Comparison of ENCODE assay signal across 34 cellular contexts in the genomic region with DNA sequence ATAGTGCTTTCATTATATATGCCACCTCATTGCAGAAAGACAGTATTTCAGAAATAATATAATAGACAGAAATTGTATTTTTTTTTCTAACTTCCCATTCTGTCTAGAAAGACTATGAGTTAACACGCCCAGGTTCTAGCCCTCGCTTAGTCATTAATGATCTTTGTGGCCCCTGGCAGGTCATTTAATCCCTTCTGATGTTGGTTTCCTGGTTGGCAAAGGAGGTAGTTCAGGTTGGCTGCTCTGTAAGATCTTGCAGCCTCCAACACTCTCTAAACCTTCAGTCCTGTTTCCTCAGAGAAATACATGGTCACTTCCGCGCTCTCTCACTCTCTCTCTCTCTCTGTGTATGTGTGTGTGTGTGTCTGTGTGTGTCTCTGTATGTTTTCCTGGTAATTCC.
DNase-seq lines count a peak whose midpoint lies in the region; ATAC-seq and TF ChIP-seq lines count a peak whose summit lies in the region.
"Had no signal": no experiment of that assay in that cellular context is flagged by ENCODE, and none has a peak within 500 bp of the region (broad histone marks: within the 10 kb centered on the region; RNA-seq: fewer than 3 reads in every experiment).

No MANE protein-coding gene starts in this region.

- DNase-seq in NCI-H2196 (lab: John Stamatoyannopoulos, UW; ENCODE audit: unreplicated experiment), result peak; percentile 3
- DNase-seq in NCI-H2196 treated with DMSO at 0.1 percent for 48 hours (lab: John Stamatoyannopoulos, UW; ENCODE audit: unreplicated experiment), result no peak
- DNase-seq in body of pancreas, result no peak
- peak; percentile 77 for DNase-seq in kidney epithelial cell (ENCODE audit: low read depth)
- DNase-seq in stomach, result peak; percentile 45
- DNase-seq in SHP77 (lab: John Stamatoyannopoulos, UW), result no peak
- DNase-seq in effector memory CD8-positive, alpha-beta T cell, result no peak
- DNase-seq: activated CD4-positive, alpha-beta T cell treated with anti-CD3 and anti-CD28 coated beads for 4 hours; activated CD8-positive, alpha-beta T cell treated with anti-CD3 and anti-CD28 coated beads, Interleukin-2, amount 10 ng/mL, durations not matched to agents 7 days and 5 days; amniotic stem cell; brain microvascular endothelial cell; Caco-2; DMS79 treated with DMSO at 0.1 percent for 48 hours; GDM1; kidney; lower lobe of right lung; MM.1S; NCI-H2029; NCI-H226; ovary; retina; stimulated activated naive CD4-positive, alpha-beta T cell; T1000; upper lobe of right lung; WERI-Rb-1 had no signal

- peak overlapping the region in 1 of 4 donors; percentile 12 for H3K27ac ChIP-seq in body of pancreas
- peak overlapping the region in 1 of 5 donors; percentile 45 for H3K27ac ChIP-seq in stomach
- H3K27ac ChIP-seq: 22Rv1, brain microvascular endothelial cell, C4-2B, lower lobe of right lung, ovary, Peyer's patch, SJSA1, upper lobe of right lung, WERI-Rb-1 had no signal

- TF ChIP-seq POLR2A in body of pancreas (IDR thresholded peaks at IDR 0.05), result no peak
- no peak for TF ChIP-seq POLR2A in stomach (IDR thresholded peaks at IDR 0.05)

- H3K27me3 ChIP-seq in body of pancreas (no peaks in the 10 kb centered on the region), kidney epithelial cell (ENCODE audit: control insufficient read depth, insufficient read depth, low read length) (no peaks in the 10 kb centered on the region), stomach (peaks cover 0 to 2% (median 0%) of the 10 kb centered on the region in 3 donors)
- H3K27me3 ChIP-seq: brain microvascular endothelial cell, ovary, Peyer's patch, SJSA1, upper lobe of right lung had no signal

- H3K4me1 Mint-ChIP-seq in effector memory CD8-positive, alpha-beta T cell (ENCODE audit: low read depth in 2 of 2), result no peaks in the 10 kb centered on the region
- H3K4me1 Mint-ChIP-seq: activated naive CD4-positive, alpha-beta T cell treated with anti-CD3 and anti-CD28 coated beads, Interleukin-2, amount 50 U/mL, for 24 hours had no signal

- H3K27ac Mint-ChIP-seq in effector memory CD8-positive, alpha-beta T cell, result no peak overlapping the region
- H3K27ac Mint-ChIP-seq: activated CD8-positive, alpha-beta T cell treated with anti-CD3 and anti-CD28 coated beads, Interleukin-2, amount 10 ng/mL, durations not matched to agents 7 days and 5 days; activated naive CD4-positive, alpha-beta T cell treated with anti-CD3 and anti-CD28 coated beads, Interleukin-2, amount 50 U/mL, for 24 hours; natural killer cell treated with Interleukin-12 subunit alpha and Interleukin-12 subunit beta and Interleukin-15 and Interleukin-18, amount 100 ng/mL, for 72 hours had no signal

- H3K36me3 Mint-ChIP-seq in effector memory CD8-positive, alpha-beta T cell (ENCODE audit: insufficient read depth), result no peaks in the 10 kb centered on the region
- H3K36me3 Mint-ChIP-seq: activated naive CD4-positive, alpha-beta T cell treated with anti-CD3 and anti-CD28 coated beads, Interleukin-2, amount 50 U/mL, for 24 hours; natural killer cell treated with Interleukin-12 subunit alpha and Interleukin-12 subunit beta and Interleukin-15 and Interleukin-18, amount 100 ng/mL, for 72 hours had no signal

- peak; percentile 52 for ATAC-seq in body of pancreas
- no peak for ATAC-seq in GM18858 (IDR thresholded peaks at IDR 0.05; ENCODE audit: unreplicated experiment)
- ATAC-seq in effector memory CD8-positive, alpha-beta T cell (replicated peaks), result no peak
- ATAC-seq: activated CD8-positive, alpha-beta T cell treated with anti-CD3 and anti-CD28 coated beads, Interleukin-2, amount 10 ng/mL, durations not matched to agents 7 days and 5 days; K562; lower lobe of right lung; natural killer cell treated with Interleukin-12 subunit alpha and Interleukin-12 subunit beta and Interleukin-15 and Interleukin-18, amount 100 ng/mL, for 72 hours; upper lobe of right lung had no signal

- H3K9me3 Mint-ChIP-seq in effector memory CD8-positive, alpha-beta T cell, result no peaks in the 10 kb centered on the region
- H3K9me3 Mint-ChIP-seq: activated naive CD4-positive, alpha-beta T cell treated with anti-CD3 and anti-CD28 coated beads, Interleukin-2, amount 50 U/mL, for 24 hours; natural killer cell treated with Interleukin-12 subunit alpha and Interleukin-12 subunit beta and Interleukin-15 and Interleukin-18, amount 100 ng/mL, for 72 hours had no signal

- H3K4me1 ChIP-seq in body of pancreas (no peaks in the 10 kb centered on the region), stomach (no peaks in the 10 kb centered on the region)
- H3K4me1 ChIP-seq: Caco-2, lower lobe of right lung, Peyer's patch, upper lobe of right lung had no signal

- no peak overlapping the region for H3K4me3 Mint-ChIP-seq in effector memory CD8-positive, alpha-beta T cell
- H3K4me3 Mint-ChIP-seq: activated CD8-positive, alpha-beta T cell treated with anti-CD3 and anti-CD28 coated beads, Interleukin-2, amount 10 ng/mL, durations not matched to agents 7 days and 5 days; activated naive CD4-positive, alpha-beta T cell treated with anti-CD3 and anti-CD28 coated beads, Interleukin-2, amount 50 U/mL, for 24 hours; natural killer cell treated with Interleukin-12 subunit alpha and Interleukin-12 subunit beta and Interleukin-15 and Interleukin-18, amount 100 ng/mL, for 72 hours had no signal

- WGBS in body of pancreas, 2 donors, result 56 to 67% methylated on average over 4 of the region's 4 CpGs
- 55 to 58% (median 57%) methylated on average over 4 of the region's 4 CpGs for WGBS in stomach, 5 donors

- intact Hi-C loops in body of pancreas (cut with DNase I) (no loop called here), stomach (cut with DNase I; ENCODE audit: low total_unique reads) (no loop called here)

- H3K9me3 ChIP-seq in body of pancreas (no peaks in the 10 kb centered on the region), stomach (no peaks in the 10 kb centered on the region)
- H3K9me3 ChIP-seq: Caco-2, lower lobe of right lung, ovary, Peyer's patch, SJSA1, upper lobe of right lung had no signal

- TF ChIP-seq CTCF in body of pancreas (IDR thresholded peaks at IDR 0.05), result no peak
- no peak for TF ChIP-seq CTCF in kidney epithelial cell (IDR thresholded peaks at IDR 0.05; ENCODE audit: insufficient read depth, low read length, poor library complexity, severe bottlenecking)
- TF ChIP-seq CTCF in stomach (IDR thresholded peaks at IDR 0.05), result no peak

- H3K36me3 ChIP-seq in body of pancreas (replicated peaks in 1 of 2; ENCODE audit: insufficient read depth in 1 of 2, low read depth in 2 of 2) (no peaks in the 10 kb centered on the region), kidney epithelial cell (ENCODE audit: control insufficient read depth, insufficient read depth, low read length) (no peaks in the 10 kb centered on the region), stomach (no peaks in the 10 kb centered on the region)
- H3K36me3 ChIP-seq: brain microvascular endothelial cell, lower lobe of right lung, ovary, Peyer's patch, SJSA1, upper lobe of right lung, WERI-Rb-1 had no signal

- TF ChIP-seq EP300 in stomach (IDR thresholded peaks at IDR 0.05), result no peak

- H3K27me3 Mint-ChIP-seq in effector memory CD8-positive, alpha-beta T cell, result peaks cover 10 to 13% of the 10 kb centered on the region in 2 donors

- H3K4me3 ChIP-seq in body of pancreas (no peak overlapping the region), kidney epithelial cell (ENCODE audit: low read depth, low read length) (no peak overlapping the region), stomach (no peak overlapping the region)
- H3K4me3 ChIP-seq: K562, lower lobe of right lung, ovary, Peyer's patch, SJSA1, smooth muscle cell, upper lobe of right lung had no signal

Comparison
In these comparisons a context has a peak if more than half of its experiments do, and no peak if none do; other contexts are left out.
1. DNase-seq: peak in NCI-H2196 (single experiment), kidney epithelial cell (single experiment) and stomach (single experiment); none in NCI-H2196 treated with DMSO at 0.1 percent for 48 hours (single experiment), body of pancreas (0 of 4), SHP77 (0 of 2) and effector memory CD8-positive, alpha-beta T cell (0 of 3).